Comparison of ENCODE assay signal across 19 cellular contexts in the genomic region with DNA sequence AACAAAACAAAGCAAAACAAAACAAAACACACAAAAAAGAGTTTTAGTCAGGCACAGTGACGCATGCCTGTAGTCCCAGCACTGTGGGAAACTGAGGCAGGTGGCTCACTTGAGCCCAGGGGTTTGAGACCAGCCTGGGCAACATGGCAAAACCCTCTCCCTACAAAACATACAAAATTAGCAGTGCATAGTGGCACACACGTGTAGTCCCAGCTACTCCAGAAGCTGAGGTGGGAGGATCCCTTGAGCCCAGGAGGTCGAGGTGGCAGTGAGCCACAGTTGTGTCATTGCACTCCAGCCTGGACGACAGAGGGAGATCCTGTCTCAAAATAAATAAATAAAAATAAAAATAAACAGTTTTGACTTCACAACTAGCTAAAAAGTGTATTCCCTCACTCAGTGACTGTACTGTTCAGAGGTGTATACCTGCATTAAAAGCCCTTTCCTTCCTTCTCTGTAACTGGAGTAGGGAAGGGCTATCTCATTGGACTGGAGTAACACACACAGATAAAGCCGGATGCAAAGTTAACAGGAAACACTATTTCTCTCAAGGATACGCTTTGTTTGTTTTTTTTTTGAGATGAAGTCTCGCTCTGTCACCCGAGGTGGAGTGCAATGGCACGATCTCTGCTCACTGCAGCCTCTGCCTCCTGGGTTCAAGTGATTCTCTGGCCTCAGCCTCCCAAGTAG. TPM values are rescaled to one million over a fixed set of nuclear protein-coding genes. Genes with fewer than 3 reads are reported as not detected.
DNase-seq lines count a peak whose midpoint lies in the region; ATAC-seq and TF ChIP-seq lines count a peak whose summit lies in the region.
"Had no signal": no experiment of that assay in that cellular context is flagged by ENCODE, and none has a peak within 500 bp of the region (broad histone marks: within the 10 kb centered on the region; RNA-seq: fewer than 3 reads in every experiment).

No MANE protein-coding gene starts in this region.

- H3K23ac ChIP-seq in mesenchymal stem cell (ENCODE audit: low read length in 2 of 2), result no peak overlapping the region

- no peak overlapping the region for H2BK15ac ChIP-seq in mesenchymal stem cell (ENCODE audit: low read depth, poor library complexity, severe bottlenecking)

- TF ChIP-seq CTCF in HEK293 (tag by site-specific recombination; IDR thresholded peaks at IDR 0.05), result no peak
- no peak for TF ChIP-seq CTCF in VCaP (conservative IDR thresholded peaks at IDR 0.05)
- no peak for TF ChIP-seq CTCF in GM20000 (IDR thresholded peaks at IDR 0.05; ENCODE audit: extremely low read depth, missing control alignments)

- no peak overlapping the region for H2BK12ac ChIP-seq in mesenchymal stem cell (ENCODE audit: low read length in 2 of 2)

- H4K91ac ChIP-seq in mesenchymal stem cell (ENCODE audit: low read length), result no peak overlapping the region

- H2BK120ac ChIP-seq in mesenchymal stem cell (ENCODE audit: low read depth, low read length), result no peak overlapping the region

- H3K4me3 ChIP-seq in BLaER1 (no peak overlapping the region), HEK293 (ENCODE audit: low read depth, low read length) (no peak overlapping the region), mesenchymal stem cell (ENCODE audit: insufficient read depth in 1 of 2, low read depth in 1 of 2, low read length in 2 of 2) (no peak overlapping the region)

- H3K27ac ChIP-seq in BLaER1 (peak overlapping the region; percentile 78), HEK293 (ENCODE audit: extremely low read depth, low read depth, low read length) (no peak overlapping the region), VCaP (peak overlapping the region; percentile 74), mesenchymal stem cell (ENCODE audit: low read length, poor library complexity, severe bottlenecking) (no peak overlapping the region)
- H3K27ac ChIP-seq: HL-60 had no signal

- no peak overlapping the region for H3K4ac ChIP-seq in mesenchymal stem cell (ENCODE audit: low read depth in 1 of 2, low read length in 2 of 2)

- H3K9ac ChIP-seq in BLaER1 (no peak overlapping the region; the same call in 1 of the 2 replicates), mesenchymal stem cell (ENCODE audit: low read length) (no peak overlapping the region)
- H3K9ac ChIP-seq: SK-N-SH had no signal

- no peak overlapping the region for H2BK5ac ChIP-seq in mesenchymal stem cell (ENCODE audit: low read depth, low read length, poor library complexity, severe bottlenecking)

- no peaks in the 10 kb centered on the region for H3K27me3 ChIP-seq in BLaER1
- no peaks in the 10 kb centered on the region for H3K27me3 ChIP-seq in mesenchymal stem cell (ENCODE audit: control insufficient read depth in 1 of 2, insufficient read depth in 1 of 2, low read length in 2 of 2)

- no peak overlapping the region for H2AFZ ChIP-seq in mesenchymal stem cell (ENCODE audit: low read depth, low read length)

- H3K4me1 ChIP-seq in BLaER1 (peaks cover 62% of the 10 kb centered on the region), HEK293 (ENCODE audit: control insufficient read depth, insufficient read depth, low read length) (peaks cover 5% of the 10 kb centered on the region), mesenchymal stem cell (ENCODE audit: control insufficient read depth, insufficient read depth, low read depth, low read length) (peaks cover 11% of the 10 kb centered on the region)

- peaks cover 9% of the 10 kb centered on the region; the same call in 1 of the 2 replicates for H4K20me1 ChIP-seq in BLaER1

- DNase-seq in mesenchymal stem cell, result peak; percentile 21
- DNase-seq in GM20000 (ENCODE audit: low spot score), result no peak
- DNase-seq in NCI-H446 (lab: John Stamatoyannopoulos, UW), result no peak
- no peak for DNase-seq in NCI-H146 treated with DMSO at 0.1 percent for 48 hours (lab: John Stamatoyannopoulos, UW; ENCODE audit: unreplicated experiment)
- DNase-seq: 8988T; CD4-positive, CD25-positive, alpha-beta regulatory T cell; COR-L47; EL; H7; NCI-H1105; NCI-H1694; RPMI8226; SHP77 treated with DMSO at 0.1 percent for 48 hours; SK-N-SH had no signal

- H3K18ac ChIP-seq in mesenchymal stem cell (ENCODE audit: low read depth in 1 of 2, low read length in 2 of 2), result no peak overlapping the region

- no peak overlapping the region for H2AK5ac ChIP-seq in mesenchymal stem cell (ENCODE audit: low read length, severe bottlenecking)

- H3K14ac ChIP-seq in mesenchymal stem cell (ENCODE audit: low read length in 2 of 2), result no peak overlapping the region

- peaks cover 36% of the 10 kb centered on the region for H3K9me3 ChIP-seq in BLaER1
- H3K9me3 ChIP-seq in HEK293 (ENCODE audit: control insufficient read depth, insufficient read depth, low read depth, low read length), result no peaks in the 10 kb centered on the region
- no peaks in the 10 kb centered on the region for H3K9me3 ChIP-seq in mesenchymal stem cell (ENCODE audit: control insufficient read depth, low read length)
- H3K9me3 ChIP-seq: SK-N-SH had no signal

- POLR2A ChIA-PET in HEK293 (lab: Yijun Ruan, JAX), result interaction anchor here (0.8 kb wide), 1 partner anchor 28 kb away, joined by 3 read pairs; no protein-coding TSS in a partner anchor

- peaks cover 13% of the 10 kb centered on the region for H3K36me3 ChIP-seq in BLaER1
- peaks cover 0 to 6% of the 10 kb centered on the region in 2 experiments; a peak in 1 of 3 replicates for H3K36me3 ChIP-seq in HEK293 (ENCODE audit: control insufficient read depth in 2 of 2, insufficient read depth in 1 of 2, low read length in 2 of 2)
- H3K36me3 ChIP-seq in mesenchymal stem cell (ENCODE audit: control insufficient read depth in 1 of 2, insufficient read depth in 2 of 2, low read depth in 1 of 2, low read length in 2 of 2), result peaks cover 4% of the 10 kb centered on the region in 2 experiments

- CTCF ChIA-PET in HEK293 (lab: Yijun Ruan, JAX), result interaction anchor here (0.6 to 1.2 kb wide), 2 partner anchors 20 to 117 kb away, joined by 3 read pairs; no protein-coding TSS in a partner anchor

- H3K79me1 ChIP-seq in mesenchymal stem cell (replicated peaks; ENCODE audit: low read length, poor library complexity, severe bottlenecking), result no peaks in the 10 kb centered on the region

- H4K8ac ChIP-seq in mesenchymal stem cell (ENCODE audit: low read length), result no peak overlapping the region

- 46% methylated on average over 8 of the region's 9 CpGs for WGBS in mesenchymal stem cell

- H3K4me2 ChIP-seq in BLaER1, result peak overlapping the region; percentile 73
- H3K4me2 ChIP-seq in mesenchymal stem cell (ENCODE audit: low read length, poor library complexity, severe bottlenecking), result no peak overlapping the region
- H3K4me2 ChIP-seq: SK-N-SH had no signal

- ATAC-seq in GM18502 (IDR thresholded peaks at IDR 0.05; ENCODE audit: poor library complexity, unreplicated experiment), result no peak

TF ChIP-seq in HEK293, 187 proteins besides CTCF, POLR2A, EP300 and RAD21:
- no peak for TF ChIP-seq ZFP41 (tag by site-specific recombination; IDR thresholded peaks at IDR 0.05; ENCODE audit: borderline replicate concordance)
- no peak for TF ChIP-seq ZFHX2 (tag by site-specific recombination; conservative IDR thresholded peaks at IDR 0.05)
- TF ChIP-seq OSR2 (tag by site-specific recombination; IDR thresholded peaks at IDR 0.05), result 0 out of 2 replicates have a peak, but pooled peaks have one; percentile 10
- TF ChIP-seq ZNF394 (tag by site-specific recombination; IDR thresholded peaks at IDR 0.05; ENCODE audit: borderline replicate concordance), result peak; percentile 51; the same call in 1 of the 2 replicates
- no peak for TF ChIP-seq ZBTB20 (tag by site-specific recombination; IDR thresholded peaks at IDR 0.05)
- no peak for TF ChIP-seq BCL11A (tag by site-specific recombination; IDR thresholded peaks at IDR 0.05; ENCODE audit: low read depth)

RNA-seq across cellular contexts. Expression of gene BAX, which starts 3.7 kb away (rescaled TPM):
- 119 TPM for polyA plus RNA-seq in mesenchymal stem cell (2013, experiment 1 of 2)
- 110 TPM for polyA plus RNA-seq in mesenchymal stem cell (2013, experiment 2 of 2)

RNA-seq across cellular contexts. Expression of gene FTL, which starts 14.1 kb away (rescaled TPM):
- 12,810 TPM for polyA plus RNA-seq in mesenchymal stem cell (2013, experiment 1 of 2)
- 12,668 TPM for polyA plus RNA-seq in mesenchymal stem cell (2013, experiment 2 of 2)

RNA-seq across cellular contexts. Expression of gene DHDH, which starts 17.5 kb away (rescaled TPM):
- polyA plus RNA-seq in mesenchymal stem cell (2013, experiment 1 of 2), result not detected
- 0.04 TPM for polyA plus RNA-seq in mesenchymal stem cell (2013, experiment 2 of 2)

RNA-seq across cellular contexts. Expression of gene GYS1, which starts 42.1 kb away (rescaled TPM):
- polyA plus RNA-seq in mesenchymal stem cell (2013, experiment 1 of 2), result 26.9 TPM
- polyA plus RNA-seq in mesenchymal stem cell (2013, experiment 2 of 2), result 27.1 TPM

RNA-seq across cellular contexts. Expression of gene RUVBL2, which starts 42.7 kb away (rescaled TPM):
- polyA plus RNA-seq in mesenchymal stem cell (2013, experiment 1 of 2), result 46.3 TPM
- 43.5 TPM for polyA plus RNA-seq in mesenchymal stem cell (2013, experiment 2 of 2)

Comparison
In these comparisons a context has a peak if more than half of its experiments do, and no peak if none do; other contexts are left out.
1. H3K27ac ChIP-seq: peak in BLaER1 (single experiment) and VCaP (single experiment); none in HEK293 (single experiment) and mesenchymal stem cell (single experiment).